Comparison of ENCODE assay signal across 10 cellular contexts in the genomic region with DNA sequence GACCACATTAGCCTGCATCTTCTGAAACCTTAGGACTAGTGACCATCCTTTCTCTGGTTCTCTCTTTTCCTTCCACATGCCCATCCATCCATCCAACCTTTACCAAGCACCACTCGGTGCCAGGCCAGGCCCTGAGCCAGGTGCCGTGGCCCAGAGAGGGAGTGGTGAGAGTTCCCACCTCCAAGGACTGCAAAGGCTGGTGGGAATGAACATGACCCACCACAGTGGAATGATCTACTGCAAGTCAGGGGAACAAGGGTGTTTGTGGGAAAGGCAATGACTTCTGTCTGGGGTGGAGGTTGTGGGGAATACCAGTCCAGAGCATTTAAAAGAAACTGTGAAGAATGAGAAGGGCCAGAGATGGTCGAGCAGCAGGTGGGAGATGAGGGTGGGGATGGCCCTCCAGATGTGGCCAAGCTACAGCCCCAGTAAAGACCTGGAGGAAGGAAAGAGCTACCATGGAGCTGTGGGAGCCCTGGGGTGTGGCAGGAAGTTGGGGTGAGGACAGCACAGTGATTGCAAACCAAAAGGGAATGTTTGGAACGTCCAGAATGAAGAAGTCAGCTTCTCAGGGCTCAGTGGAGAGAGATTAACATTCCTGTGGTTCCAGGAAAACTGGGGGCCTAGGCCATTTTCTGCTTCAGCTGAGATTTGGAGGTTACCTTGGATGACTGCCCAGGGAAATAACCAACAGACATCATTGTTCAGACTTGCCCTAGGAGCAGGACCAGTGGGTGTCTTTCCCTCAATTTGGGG. TPM values are rescaled to one million over a fixed set of nuclear protein-coding genes. Genes with fewer than 3 reads are reported as not detected.
A peak's percentile ranks its signal among the peaks of the same experiment; 100 is the strongest.
DNase-seq lines count a peak whose midpoint lies in the region; ATAC-seq and TF ChIP-seq lines count a peak whose summit lies in the region.
"Had no signal": no experiment of that assay in that cellular context is flagged by ENCODE, and none has a peak within 500 bp of the region (broad histone marks: within the 10 kb centered on the region; RNA-seq: fewer than 3 reads in every experiment).

No MANE protein-coding gene starts in this region.

- WGBS in esophagus muscularis mucosa: 60% methylated on average over 4 of the region's 4 CpGs

- no peak overlapping the region for H3K9ac ChIP-seq in HUES48 (ENCODE audit: low read depth, low read length)

- TF ChIP-seq POLR2A in esophagus muscularis mucosa (IDR thresholded peaks at IDR 0.05; ENCODE audit: low read depth): no peak

- H3K27ac Mint-ChIP-seq in mesothelial cell of epicardium: peak overlapping the region; percentile 87

- no peaks in the 10 kb centered on the region for H3K27me3 Mint-ChIP-seq in mesothelial cell of epicardium (ENCODE audit: low read depth)

- TF ChIP-seq EP300 in esophagus muscularis mucosa (IDR thresholded peaks at IDR 0.05): no peak

- peak overlapping the region; percentile 20 for H3K27ac ChIP-seq in HUES48 (ENCODE audit: low read depth, low read length)
- no peak overlapping the region for H3K27ac ChIP-seq in esophagus muscularis mucosa (replicated peaks in 1 of 4)

- H3K4me1 ChIP-seq in HUES48 (ENCODE audit: control insufficient read depth, insufficient read depth, low read length): peaks cover 26% of the 10 kb centered on the region
- peaks cover 0 to 3% (median 0%) of the 10 kb centered on the region in 4 donors for H3K4me1 ChIP-seq in esophagus muscularis mucosa

- H3K4me1 Mint-ChIP-seq in mesothelial cell of epicardium: peaks cover 19% of the 10 kb centered on the region

- H3K9me3 ChIP-seq in HUES48 (ENCODE audit: control insufficient read depth, insufficient read depth, low read length) (no peaks in the 10 kb centered on the region), esophagus muscularis mucosa (no peaks in the 10 kb centered on the region)

- H3K36me3 Mint-ChIP-seq in mesothelial cell of epicardium: no peaks in the 10 kb centered on the region

- no peaks in the 10 kb centered on the region for H3K27me3 ChIP-seq in HUES48 (ENCODE audit: control insufficient read depth, insufficient read depth, low read length)
- H3K27me3 ChIP-seq in esophagus muscularis mucosa: no peaks in the 10 kb centered on the region

- intact Hi-C loops in esophagus muscularis mucosa (cut with DNase I): no loop called here

- no peaks in the 10 kb centered on the region for H3K9me3 Mint-ChIP-seq in mesothelial cell of epicardium

- TF ChIP-seq CTCF in AG09309 (IDR thresholded peaks at IDR 0.05; ENCODE audit: control insufficient read depth, insufficient read depth, low read depth, low read length, missing control alignments) (no peak), cardiac fibroblast (IDR thresholded peaks at IDR 0.05; ENCODE audit: low read depth, low read length) (no peak), mesothelial cell of epicardium (IDR thresholded peaks at IDR 0.05; ENCODE audit: unreplicated experiment) (no peak), esophagus muscularis mucosa (IDR thresholded peaks at IDR 0.05) (no peak)

- H3K4me3 ChIP-seq in AG09309 (ENCODE audit: control insufficient read depth, low read depth, low read length) (no peak overlapping the region), HUES48 (ENCODE audit: low read depth, low read length) (no peak overlapping the region), cardiac fibroblast (replicated peaks in 1 of 2; ENCODE audit: low read depth in 2 of 2, low read length in 2 of 2) (no peak overlapping the region), esophagus muscularis mucosa (no peak overlapping the region)

- no peak overlapping the region for H3K4me3 Mint-ChIP-seq in mesothelial cell of epicardium

- DNase-seq in AG09309 (ENCODE audit: low read depth): peak; percentile 99
- DNase-seq in cardiac fibroblast (ENCODE audit: low read depth in 2 of 2): peak; percentile 98 to 99
- no peak for DNase-seq in mesothelial cell of epicardium (ENCODE audit: low spot score in 2 of 2, unreplicated experiment in 2 of 2)
- no peak for DNase-seq in esophagus muscularis mucosa (ENCODE audit: extremely low spot score)
- DNase-seq in UCSD-AML1 (lab: John Stamatoyannopoulos, UW; ENCODE audit: unreplicated experiment): no peak
- DNase-seq in stimulated activated CD4-positive, alpha-beta T cell treated with anti-CD3 and anti-CD28 coated beads, Interleukin-15, amount 100 ng/mL, for 24 hours: no peak
- DNase-seq: amygdala, Kasumi-1 had no signal

- no peak for ATAC-seq in HG03354 (IDR thresholded peaks at IDR 0.05; ENCODE audit: poor library complexity, severe bottlenecking, unreplicated experiment)

- H3K36me3 ChIP-seq in HUES48 (ENCODE audit: control insufficient read depth, insufficient read depth, low read length) (peaks cover 14% of the 10 kb centered on the region), esophagus muscularis mucosa (peaks cover 20 to 66% (median 61%) of the 10 kb centered on the region in 4 donors)

RNA-seq across cellular contexts. Expression of a gene that starts 30.6 kb away (rescaled TPM):
- 5.9 to 6.3 TPM (median 5.9 TPM) in 3 replicates for total RNA-seq in mesothelial cell of epicardium
- 1 to 10 TPM in 3 of 4 donors, under 1 TPM in 1; 0.42 to 2.7 (median 1.9) TPM for total RNA-seq in esophagus muscularis mucosa

RNA-seq across cellular contexts. Expression of a gene that starts 32.4 kb away (rescaled TPM):
- total RNA-seq in mesothelial cell of epicardium (7.0 to 7.4 TPM (median 7.3 TPM) in 3 replicates), esophagus muscularis mucosa (10 to 100 TPM in 1 of 4 donors, 1 to 10 TPM in 3; 5.0 to 12.4 (median 7.3) TPM)

Comparison
In these comparisons a context has a peak if more than half of its experiments do, and no peak if none do; other contexts are left out.
1. DNase-seq: peak in AG09309 (single experiment) and cardiac fibroblast (2 of 2); none in mesothelial cell of epicardium (0 of 2), esophagus muscularis mucosa (single experiment), UCSD-AML1 (single experiment) and stimulated activated CD4-positive, alpha-beta T cell treated with anti-CD3 and anti-CD28 coated beads, Interleukin-15, amount 100 ng/mL, for 24 hours (single experiment).